23 cellular contexts compared by ENCODE assay signal in the genomic region with DNA sequence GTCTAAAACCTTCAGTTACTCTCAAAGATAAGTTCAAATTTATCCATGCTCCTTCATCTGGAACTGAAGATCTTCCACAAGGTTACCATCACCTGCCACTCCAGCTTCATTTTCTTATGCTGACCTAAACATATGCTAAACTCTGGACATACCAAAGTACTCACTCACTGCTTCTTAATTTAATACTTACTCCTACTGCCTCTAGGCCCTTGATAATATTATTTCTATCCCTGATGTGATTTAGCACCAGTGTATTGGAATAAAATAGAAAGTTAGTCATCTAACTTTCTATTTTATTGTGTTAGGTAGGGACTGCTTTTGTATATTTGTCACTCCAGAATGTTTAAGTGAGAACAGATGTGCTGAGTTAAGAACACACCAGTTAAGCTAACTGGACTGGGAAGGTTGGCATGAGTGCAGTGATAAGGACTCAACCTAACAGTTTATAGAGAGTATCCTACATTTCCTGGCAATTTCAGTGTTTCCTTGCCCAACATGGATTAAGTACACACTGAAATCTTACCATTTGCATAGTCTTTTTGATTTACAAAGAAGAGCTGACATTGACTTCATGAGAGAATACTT. TPM values are rescaled to one million over a fixed set of nuclear protein-coding genes. Genes with fewer than 3 reads are reported as not detected.
A peak's percentile ranks its signal among the peaks of the same experiment; 100 is the strongest.
DNase-seq lines count a peak whose midpoint lies in the region; ATAC-seq and TF ChIP-seq lines count a peak whose summit lies in the region.
"Had no signal": no experiment of that assay in that cellular context is flagged by ENCODE, and none has a peak within 500 bp of the region (broad histone marks: within the 10 kb centered on the region; RNA-seq: fewer than 3 reads in every experiment).

No MANE protein-coding gene starts in this region.

- DNase-seq in Calu3: no peak
- peak; percentile 18 for DNase-seq in PC-3
- peak; percentile 22 for DNase-seq in fibroblast of gingiva (ENCODE audit: low read depth)
- DNase-seq in osteocyte (ENCODE audit: extremely low spot score, unreplicated experiment): no peak
- DNase-seq in posterior vena cava (ENCODE audit: low spot score): no peak
- no peak for DNase-seq in HK-2 (ENCODE audit: unreplicated experiment)
- DNase-seq in NCI-H2171 treated with DMSO at 0.1 percent for 48 hours (lab: John Stamatoyannopoulos, UW): no peak
- DNase-seq: activated CD4-positive, CD25-positive, alpha-beta regulatory T cell treated with anti-CD3 and anti-CD28 coated beads, Interleukin-2, amount 50 U/mL, for 72 hours; activated CD8-positive, alpha-beta T cell treated with anti-CD3 and anti-CD28 coated beads for 36 hours; effector memory CD8-positive, alpha-beta T cell; lower lobe of right lung; NCI-H1417; NCI-H2081; NCI-H774; ovary; spleen; T-helper 2 cell had no signal

- H3K36me3 Mint-ChIP-seq in Calu3 (ENCODE audit: insufficient read depth, unreplicated experiment) (peaks cover 11% of the 10 kb centered on the region), osteocyte (ENCODE audit: unreplicated experiment) (no peaks in the 10 kb centered on the region)
- H3K36me3 Mint-ChIP-seq: activated naive CD4-positive, alpha-beta T cell treated with anti-CD3 and anti-CD28 coated beads, Interleukin-2, amount 50 U/mL, for 24 hours; IgD-negative memory B cell had no signal

- H3K4me1 Mint-ChIP-seq in Calu3 (ENCODE audit: low read depth, unreplicated experiment): peaks cover 74% of the 10 kb centered on the region
- peaks cover 38% of the 10 kb centered on the region for H3K4me1 Mint-ChIP-seq in osteocyte (ENCODE audit: unreplicated experiment)
- H3K4me1 Mint-ChIP-seq: activated naive CD4-positive, alpha-beta T cell treated with anti-CD3 and anti-CD28 coated beads, Interleukin-2, amount 50 U/mL, for 24 hours; IgD-negative memory B cell; nephron had no signal

- H3K9me3 ChIP-seq in PC-3 (ENCODE audit: low read length): no peaks in the 10 kb centered on the region
- H3K9me3 ChIP-seq: lower lobe of right lung, ovary, spleen had no signal

- no peak for TF ChIP-seq CTCF in Calu3 (IDR thresholded peaks at IDR 0.05; ENCODE audit: unreplicated experiment)
- no peak for TF ChIP-seq CTCF in PC-3 (conservative IDR thresholded peaks at IDR 0.05; ENCODE audit: low read depth, low read length)
- TF ChIP-seq CTCF in osteocyte (IDR thresholded peaks at IDR 0.05): no peak

- CTCF ChIA-PET in Calu3 (lab: Charles Lee) (interaction anchor here (0.6 kb wide), 1 partner anchor 386 kb away, joined by 4 read pairs; no protein-coding TSS in a partner anchor), PC-3 (lab: Charles Lee) (interaction anchor here (0.7 kb wide), 1 partner anchor 61 kb away, joined by 4 read pairs; no protein-coding TSS in a partner anchor)

- no peak overlapping the region for H3K4me3 Mint-ChIP-seq in Calu3 (ENCODE audit: low read depth, unreplicated experiment)
- H3K4me3 Mint-ChIP-seq in osteocyte (ENCODE audit: unreplicated experiment): no peak overlapping the region
- H3K4me3 Mint-ChIP-seq: activated CD8-positive, alpha-beta T cell treated with anti-CD3 and anti-CD28 coated beads for 36 hours; activated naive CD4-positive, alpha-beta T cell treated with anti-CD3 and anti-CD28 coated beads, Interleukin-2, amount 50 U/mL, for 24 hours; effector memory CD8-positive, alpha-beta T cell; IgD-negative memory B cell; nephron had no signal

- H3K4me2 ChIP-seq in PC-3 (ENCODE audit: low read length): peak overlapping the region; percentile 29

- intact Hi-C loops in Calu3 (cut with micrococcal nuclease; ENCODE audit: unreplicated experiment) (no loop called here), PC-3 (cut with micrococcal nuclease) (loop anchor here (5.0 to 10.0 kb wide), 3 partner anchors 364 to 683 kb away; no protein-coding TSS in a partner anchor), posterior vena cava (cut with DNase I) (no loop called here)

- H3K36me3 ChIP-seq in PC-3 (ENCODE audit: low read depth, low read length): no peaks in the 10 kb centered on the region
- H3K36me3 ChIP-seq: lower lobe of right lung, ovary, spleen had no signal

- H3K79me2 ChIP-seq in PC-3 (ENCODE audit: low read length): no peaks in the 10 kb centered on the region

- BruUV-seq in Calu3 (replicated peaks; lab: Mats Ljungman, UMichigan) (no TSS peak), PC-3 (replicated peaks; lab: Mats Ljungman, UMichigan) (no TSS peak)

- H3K9me2 ChIP-seq in PC-3 (replicated peaks; ENCODE audit: low read length): no peaks in the 10 kb centered on the region

- H3K4me1 ChIP-seq in PC-3 (ENCODE audit: insufficient read depth, low read length): peaks cover 69% of the 10 kb centered on the region
- H3K4me1 ChIP-seq: lower lobe of right lung, spleen had no signal

- H3K27ac ChIP-seq in PC-3 (ENCODE audit: low read length): peak overlapping the region; percentile 53
- H3K27ac ChIP-seq: coronary artery, lower lobe of right lung, ovary, spleen had no signal

- H3K9me3 Mint-ChIP-seq in Calu3 (ENCODE audit: low read depth, unreplicated experiment) (peaks cover 2% of the 10 kb centered on the region), osteocyte (ENCODE audit: unreplicated experiment) (peaks cover 6% of the 10 kb centered on the region)
- H3K9me3 Mint-ChIP-seq: activated CD8-positive, alpha-beta T cell treated with anti-CD3 and anti-CD28 coated beads for 36 hours; activated T-helper 2 cell treated with anti-CD3 and anti-CD28 coated beads, Interferon-gamma antibody, Interleukin-2, Interleukin-4, amounts not matched to agents 10 μg/mL and 5 μg/mL and 100 μg/mL, durations not matched to agents 14 hours and 24 hours and 36 hours; effector memory CD8-positive, alpha-beta T cell; nephron had no signal

- peaks cover 10% of the 10 kb centered on the region for H3F3A ChIP-seq in PC-3 (ENCODE audit: low read length, unreplicated experiment)

- POLR2A ChIA-PET in PC-3 (lab: Charles Lee; ENCODE audit: unreplicated experiment): no interaction called here

- no peaks in the 10 kb centered on the region for H3K27me3 ChIP-seq in PC-3 (ENCODE audit: low read length)
- H3K27me3 ChIP-seq: ovary, spleen had no signal

- no peak for ATAC-seq in PC-3
- ATAC-seq: effector memory CD8-positive, alpha-beta T cell; lower lobe of right lung had no signal

- no peak overlapping the region for H3K9ac ChIP-seq in PC-3 (ENCODE audit: low read length)

- H2AFZ ChIP-seq in PC-3 (ENCODE audit: low read length): no peak overlapping the region

- H3K27ac Mint-ChIP-seq in Calu3 (ENCODE audit: unreplicated experiment): peak overlapping the region; percentile 1
- peak overlapping the region; percentile 25 for H3K27ac Mint-ChIP-seq in osteocyte (ENCODE audit: unreplicated experiment)
- H3K27ac Mint-ChIP-seq: activated CD8-positive, alpha-beta T cell treated with anti-CD3 and anti-CD28 coated beads for 36 hours; activated T-helper 2 cell treated with anti-CD3 and anti-CD28 coated beads, Interferon-gamma antibody, Interleukin-2, Interleukin-4, amounts not matched to agents 10 μg/mL and 5 μg/mL and 100 μg/mL, durations not matched to agents 14 hours and 24 hours and 36 hours; effector memory CD8-positive, alpha-beta T cell; IgD-negative memory B cell; nephron had no signal

- no peak overlapping the region for H3K4me3 ChIP-seq in PC-3 (ENCODE audit: low read length)
- H3K4me3 ChIP-seq: coronary artery, lower lobe of right lung, ovary, spleen had no signal

- no peaks in the 10 kb centered on the region for H4K20me1 ChIP-seq in PC-3 (ENCODE audit: low read length)

- no peaks in the 10 kb centered on the region for H3K27me3 Mint-ChIP-seq in Calu3 (ENCODE audit: unreplicated experiment)
- H3K27me3 Mint-ChIP-seq in osteocyte (ENCODE audit: unreplicated experiment): no peaks in the 10 kb centered on the region

RNA-seq across cellular contexts. Expression of a gene that starts 6.5 kb away (rescaled TPM):
- 2.9 and 4.8 TPM in 2 replicates for total RNA-seq in Calu3 (2022)
- total RNA-seq in PC-3 (2014; rRNA removed): not detected in 2 replicates
- total RNA-seq in osteocyte: not detected in 2 replicates
- total RNA-seq in posterior vena cava: not detected
- total RNA-seq: activated CD8-positive, alpha-beta T cell treated with anti-CD3 and anti-CD28 coated beads for 36 hours; activated T-helper 2 cell treated with anti-CD3 and anti-CD28 coated beads, Interferon-gamma antibody, Interleukin-2, Interleukin-4, amounts not matched to agents 10 μg/mL and 5 μg/mL and 100 μg/mL, durations not matched to agents 14 hours and 24 hours and 36 hours; cardiac septum; spleen had no signal

RNA-seq across cellular contexts. Expression of a gene that starts 59.2 kb away (rescaled TPM):
- 204 and 253 TPM in 2 replicates for total RNA-seq in Calu3 (2022)
- total RNA-seq in PC-3 (2014; rRNA removed): 6.8 and 9.6 TPM in 2 replicates
- 41.4 and 43.8 TPM in 2 replicates for total RNA-seq in osteocyte
- total RNA-seq in posterior vena cava: 1 to 10 TPM in 1 of 2 donors, under 1 TPM in 1; 0.46 to 1.1 TPM

Comparison
In these comparisons a context has a peak if more than half of its experiments do, and no peak if none do; other contexts are left out.
1. DNase-seq: peak in PC-3 (single experiment) and fibroblast of gingiva (single experiment); none in Calu3 (single experiment), osteocyte (single experiment), posterior vena cava (single experiment), HK-2 (single experiment) and NCI-H2171 treated with DMSO at 0.1 percent for 48 hours (single experiment).